Comparison of ENCODE assay signal across 8 cellular contexts in the genomic region with DNA sequence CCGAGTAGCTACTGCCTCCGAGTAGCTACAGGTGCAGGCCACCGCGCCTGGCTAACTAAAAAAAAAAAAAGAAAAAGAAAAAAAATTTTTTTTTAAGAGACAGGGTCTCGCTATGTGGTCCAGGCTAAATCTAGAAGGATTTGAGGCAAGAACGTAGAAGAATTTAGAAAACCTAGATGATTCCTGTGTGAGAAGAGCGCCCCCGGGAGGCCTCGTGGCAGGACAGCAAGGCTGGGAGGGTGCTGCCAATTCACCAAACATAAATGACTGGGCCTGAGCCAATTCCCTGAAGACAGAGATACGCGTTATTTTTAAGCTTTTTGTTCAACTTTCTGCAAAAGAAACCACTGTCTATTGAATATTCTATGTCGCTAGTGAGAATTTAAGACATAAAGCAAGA.
DNase-seq lines count a peak whose midpoint lies in the region; ATAC-seq and TF ChIP-seq lines count a peak whose summit lies in the region.

No MANE protein-coding gene starts in this region.

- CTCF ChIA-PET in HEK293T (lab: Yijun Ruan, JAX) = interaction anchor here (0.7 to 6.7 kb wide), 6 partner anchors 11 to 342 kb away, joined by 3 to 50 read pairs (median 5); partner anchors contain the start of gene FAM136A
- CTCF ChIA-PET in RWPE1 (lab: Yijun Ruan, JAX) = interaction anchor here (0.6 to 0.8 kb wide), 6 partner anchors 138 to 512 kb away, joined by 4 to 8 read pairs (median 6); no protein-coding TSS in a partner anchor

- no peaks in the 10 kb centered on the region for H3K4me1 ChIP-seq in gastroesophageal sphincter

- no peaks in the 10 kb centered on the region for H3K36me3 ChIP-seq in gastroesophageal sphincter

- no peak for TF ChIP-seq POLR2A in gastroesophageal sphincter (IDR thresholded peaks at IDR 0.05)

- WGBS in gastroesophageal sphincter (ENCODE audit: low coverage in 1 of 2), 2 donors = 32 to 37% methylated on average over 8 of the region's 12 CpGs

- no peak for ATAC-seq in gastroesophageal sphincter

- POLR2A ChIA-PET in HEK293T (lab: Yijun Ruan, JAX) = interaction anchor here (1.2 to 1.4 kb wide), 2 partner anchors 24 to 351 kb away, joined by 3 to 4 read pairs; no protein-coding TSS in a partner anchor
- POLR2A ChIA-PET in RWPE1 (lab: Yijun Ruan, JAX; ENCODE audit: low non-redundant PET) = no interaction called here

- no peak overlapping the region for H3K27ac ChIP-seq in RWPE1
- no peak overlapping the region for H3K27ac ChIP-seq in gastroesophageal sphincter

- no peaks in the 10 kb centered on the region for H3K9me3 ChIP-seq in gastroesophageal sphincter

- TF ChIP-seq CTCF in RWPE1 (conservative IDR thresholded peaks at IDR 0.05; ENCODE audit: low read depth) (peak; percentile 58), gastroesophageal sphincter (IDR thresholded peaks at IDR 0.05) (no peak)

- no peak for TF ChIP-seq EP300 in gastroesophageal sphincter (IDR thresholded peaks at IDR 0.05)

- peaks cover 59% of the 10 kb centered on the region for H3K27me3 ChIP-seq in gastroesophageal sphincter

- no peak overlapping the region for H3K4me3 ChIP-seq in gastroesophageal sphincter

- peak; percentile 12 for DNase-seq in DMS 273 treated with DMSO at 0.1 percent for 48 hours (lab: John Stamatoyannopoulos, UW)
- peak; percentile 64 for DNase-seq in HEK293T (ENCODE audit: extremely low spot score)
- peak; percentile 49 for DNase-seq in RWPE1 (ENCODE audit: low spot score)
- DNase-seq in foreskin melanocyte = peak; percentile 56
- DNase-seq in NCI-H510A (lab: John Stamatoyannopoulos, UW) = no peak
- no peak for DNase-seq in cerebellum (ENCODE audit: low spot score)
- no peak for DNase-seq in GF-D8 (lab: John Stamatoyannopoulos, UW)

TF ChIP-seq in HEK293T, 16 proteins besides CTCF, POLR2A, EP300 and RAD21:
- TF ChIP-seq FOXA1 (IDR thresholded peaks at IDR 0.05) = no peak
- TF ChIP-seq TARDBP (IDR thresholded peaks at IDR 0.05) = no peak
- TF ChIP-seq ZNF384 (IDR thresholded peaks at IDR 0.05) = no peak
- no peak for TF ChIP-seq SUZ12 (IDR thresholded peaks at IDR 0.05)
- TF ChIP-seq FOXM1 (IDR thresholded peaks at IDR 0.05; ENCODE audit: borderline replicate concordance) = no peak
- TF ChIP-seq SP1 (IDR thresholded peaks at IDR 0.05) = no peak
- TF ChIP-seq HDGF (IDR thresholded peaks at IDR 0.05; ENCODE audit: borderline replicate concordance) = no peak
- no peak for TF ChIP-seq LEF1 (IDR thresholded peaks at IDR 0.05; ENCODE audit: borderline replicate concordance)

Comparison
In these comparisons a context has a peak if more than half of its experiments do, and no peak if none do; other contexts are left out.
1. DNase-seq: peak in DMS 273 treated with DMSO at 0.1 percent for 48 hours (single experiment), HEK293T (single experiment), RWPE1 (single experiment) and foreskin melanocyte (single experiment); none in NCI-H510A (single experiment), cerebellum (single experiment) and GF-D8 (single experiment).